ENCODE assay signal across 8 cellular contexts in the genomic region with DNA sequence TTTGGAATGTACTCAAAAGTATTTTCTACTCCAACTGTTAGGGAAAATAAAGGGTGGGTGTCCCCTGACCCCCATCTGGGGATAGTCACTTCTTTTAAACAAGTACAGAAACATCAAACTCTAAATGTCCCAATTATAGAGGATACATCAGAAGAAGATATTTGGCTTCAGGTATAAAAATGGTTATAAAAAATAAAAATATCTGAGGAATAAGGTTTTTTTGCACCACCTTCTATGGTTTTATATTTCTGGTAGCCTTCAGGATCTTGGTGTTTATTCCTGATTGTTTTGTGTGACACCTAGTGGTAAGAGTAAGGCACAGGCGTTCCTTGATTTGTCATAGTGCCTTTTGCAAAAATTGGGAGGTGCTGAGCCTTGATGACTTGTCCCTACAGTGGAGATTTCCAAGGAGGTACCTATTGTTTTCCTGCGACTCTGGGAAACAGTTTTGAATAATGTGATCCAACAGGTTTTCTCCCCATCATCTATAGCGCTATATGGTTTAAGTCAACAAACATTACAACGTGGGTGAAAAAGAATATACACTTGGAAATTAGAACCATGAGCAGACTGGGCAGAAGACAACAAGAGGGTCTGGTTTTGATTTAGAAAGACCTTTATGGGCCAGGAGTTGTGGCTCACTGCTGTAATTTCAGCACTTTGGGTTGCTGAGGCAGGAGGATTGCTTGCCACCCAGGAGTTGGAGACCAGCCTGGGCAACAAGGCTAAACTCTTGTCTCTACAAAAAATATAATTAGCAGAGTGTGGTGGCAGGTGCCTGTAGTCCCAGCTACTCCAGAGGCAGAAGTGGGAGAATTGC. TPM values are rescaled to one million over a fixed set of nuclear protein-coding genes. Genes with fewer than 3 reads are reported as not detected.
DNase-seq lines count a peak whose midpoint lies in the region; ATAC-seq and TF ChIP-seq lines count a peak whose summit lies in the region.

No MANE protein-coding gene starts in this region.

- intact Hi-C loops in left cardiac atrium (cut with DNase I): loop anchor here in 1 of 2 donors (2.0 to 5.0 kb wide), 2 partner anchors 192 to 360 kb away; a partner anchor contains a TSS

- H3K9ac ChIP-seq in BLaER1: no peak overlapping the region; the same call in 1 of the 2 replicates
- no peak overlapping the region for H3K9ac ChIP-seq in subcutaneous abdominal adipose tissue (ENCODE audit: low read length in 5 of 5)

- H3K9me3 ChIP-seq in BLaER1: no peaks in the 10 kb centered on the region
- H3K9me3 ChIP-seq in subcutaneous abdominal adipose tissue (ENCODE audit: control insufficient read depth in 5 of 5, low read length in 5 of 5): no peaks in the 10 kb centered on the region

- peaks cover 36% of the 10 kb centered on the region for H3K4me1 ChIP-seq in BLaER1
- peaks cover 10 to 58% (median 40%) of the 10 kb centered on the region in 5 donors for H3K4me1 ChIP-seq in subcutaneous abdominal adipose tissue (ENCODE audit: control insufficient read depth in 5 of 5, insufficient read depth in 5 of 5, low read length in 5 of 5)

- H3K27ac Mint-ChIP-seq in activated naive CD8-positive, alpha-beta T cell treated with anti-CD3 and anti-CD28 coated beads, Interleukin-2, amount 50 U/mL, for 24 hours: peak overlapping the region; percentile 37
- H3K27ac Mint-ChIP-seq in immature natural killer cell: peak overlapping the region; percentile 97 to 100 (median 98)

- H3K36me3 ChIP-seq in BLaER1: peaks cover 17% of the 10 kb centered on the region
- H3K36me3 ChIP-seq in subcutaneous abdominal adipose tissue (ENCODE audit: control insufficient read depth in 5 of 5, insufficient read depth in 5 of 5, low read length in 5 of 5): peaks cover 0 to 17% (median 16%) of the 10 kb centered on the region in 5 donors

- peaks cover 2% of the 10 kb centered on the region for H3K27me3 Mint-ChIP-seq in activated naive CD8-positive, alpha-beta T cell treated with anti-CD3 and anti-CD28 coated beads, Interleukin-2, amount 50 U/mL, for 24 hours
- peaks cover 27 to 36% (median 28%) of the 10 kb centered on the region in 3 donors for H3K27me3 Mint-ChIP-seq in immature natural killer cell (ENCODE audit: low read depth in 3 of 3)

- DNase-seq in GM13976 (ENCODE audit: low spot score) (no peak), NCI-H2227 (lab: John Stamatoyannopoulos, UW; ENCODE audit: unreplicated experiment) (peak; percentile 67), immature natural killer cell (peak in 2 of 3 donors; percentile 43 to 51), left cardiac atrium (no peak)
- DNase-seq in activated naive CD8-positive, alpha-beta T cell treated with anti-CD3 and anti-CD28 coated beads, Interleukin-2, amount 50 U/mL, for 24 hours: no peak
- no peak for DNase-seq in activated effector memory CD4-positive, alpha-beta T cell treated with anti-CD3 and anti-CD28 coated beads, Interleukin-2, amount 50 U/mL, for 16 hours

- no peak for ATAC-seq in activated naive CD8-positive, alpha-beta T cell treated with anti-CD3 and anti-CD28 coated beads, Interleukin-2, amount 50 U/mL, for 24 hours
- no peak for ATAC-seq in left cardiac atrium

- no peaks in the 10 kb centered on the region for H3K9me3 Mint-ChIP-seq in activated naive CD8-positive, alpha-beta T cell treated with anti-CD3 and anti-CD28 coated beads, Interleukin-2, amount 50 U/mL, for 24 hours
- H3K9me3 Mint-ChIP-seq in immature natural killer cell: peaks cover 0 to 2% (median 0%) of the 10 kb centered on the region in 6 donors

- in situ Hi-C loops in GM13976 (cut with MboI; ENCODE audit: low sequenced_read_pairs, unreplicated experiment): loop anchor here (25.0 kb wide), 1 partner anchor 745 kb away; no protein-coding TSS in a partner anchor

- no peak overlapping the region for H3K4me3 ChIP-seq in BLaER1
- H3K4me3 ChIP-seq in subcutaneous abdominal adipose tissue (ENCODE audit: low read depth in 1 of 5, low read length in 5 of 5): no peak overlapping the region

- TF ChIP-seq CTCF in GM13976 (IDR thresholded peaks at IDR 0.05; ENCODE audit: borderline replicate concordance, control extremely low read depth, extremely low read depth, insufficient read depth, missing control alignments): peak; percentile 82

- H3K4me2 ChIP-seq in BLaER1: peak overlapping the region; percentile 87

- H3K36me3 Mint-ChIP-seq in activated naive CD8-positive, alpha-beta T cell treated with anti-CD3 and anti-CD28 coated beads, Interleukin-2, amount 50 U/mL, for 24 hours (ENCODE audit: low read depth): peaks cover 19% of the 10 kb centered on the region
- peaks cover 15 to 17% (median 16%) of the 10 kb centered on the region in 3 donors for H3K36me3 Mint-ChIP-seq in immature natural killer cell

- H3K4me3 Mint-ChIP-seq in activated naive CD8-positive, alpha-beta T cell treated with anti-CD3 and anti-CD28 coated beads, Interleukin-2, amount 50 U/mL, for 24 hours: no peak overlapping the region
- peak overlapping the region in 3 of 5 donors; percentile 0 to 93 (median 1) for H3K4me3 Mint-ChIP-seq in immature natural killer cell

- H3K4me1 Mint-ChIP-seq in activated naive CD8-positive, alpha-beta T cell treated with anti-CD3 and anti-CD28 coated beads, Interleukin-2, amount 50 U/mL, for 24 hours: peaks cover 36% of the 10 kb centered on the region
- H3K4me1 Mint-ChIP-seq in immature natural killer cell: peaks cover 39 to 44% of the 10 kb centered on the region in 2 donors

- H4K20me1 ChIP-seq in BLaER1: peaks cover 18% of the 10 kb centered on the region

- H3K27ac ChIP-seq in BLaER1 (no peak overlapping the region), subcutaneous abdominal adipose tissue (ENCODE audit: low read depth, low read length) (peak overlapping the region; percentile 99)

- H3K27me3 ChIP-seq in BLaER1 (no peaks in the 10 kb centered on the region), subcutaneous abdominal adipose tissue (ENCODE audit: control insufficient read depth in 5 of 5, insufficient read depth in 4 of 5, low read length in 5 of 5) (no peaks in the 10 kb centered on the region)

RNA-seq across cellular contexts. Expression of a gene that starts 2.5 kb away (rescaled TPM):
- 100 to 1,000 TPM; 339 to 579 (median 435) TPM for polyA plus RNA-seq in immature natural killer cell
- total RNA-seq in left cardiac atrium: 100 to 1,000 TPM in 1 of 2 donors, 10 to 100 TPM in 1; 99.0 to 103 TPM

Comparison
In these comparisons a context has a peak if more than half of its experiments do, and no peak if none do; other contexts are left out.
1. DNase-seq: peak in NCI-H2227 (single experiment) and immature natural killer cell (2 of 3); none in GM13976 (single experiment), activated naive CD8-positive, alpha-beta T cell treated with anti-CD3 and anti-CD28 coated beads, Interleukin-2, amount 50 U/mL, for 24 hours (single experiment), activated effector memory CD4-positive, alpha-beta T cell treated with anti-CD3 and anti-CD28 coated beads, Interleukin-2, amount 50 U/mL, for 16 hours (single experiment) and left cardiac atrium (single experiment).